1 cellular context compared by ENCODE assay signal in genomic region chr3:52827441-52827840, GRCh38.
A peak's percentile ranks its signal among the peaks of the same experiment; 100 is the strongest.
TF ChIP-seq lines count a peak whose summit lies in the region.

No MANE protein-coding gene starts in this region.

TF ChIP-seq in HepG2, 621 proteins besides CTCF, POLR2A, EP300 and RAD21 (continued from another document):
- TF ChIP-seq BCL3 (CRISPR knock-in tag; IDR thresholded peaks at IDR 0.05) (no peak), POLR2G (IDR thresholded peaks at IDR 0.05; ENCODE audit: low read depth, low read length) (no peak), TGIF2 (CRISPR knock-in tag; IDR thresholded peaks at IDR 0.05) (no peak), ZNF414 (CRISPR knock-in tag; IDR thresholded peaks at IDR 0.05) (no peak), THAP9 (CRISPR knock-in tag; IDR thresholded peaks at IDR 0.05; ENCODE audit: borderline replicate concordance) (0 out of 2 replicates have a peak, but pooled peaks have one; percentile 7), ZNF597 (CRISPR knock-in tag; IDR thresholded peaks at IDR 0.05) (no peak), IKZF4 (CRISPR knock-in tag; IDR thresholded peaks at IDR 0.05; ENCODE audit: borderline replicate concordance, low read depth, not compliant biosample characterization) (no peak), MED1 (CRISPR knock-in tag; IDR thresholded peaks at IDR 0.05) (no peak), MXD3 (CRISPR knock-in tag; IDR thresholded peaks at IDR 0.05) (0 out of 2 replicates have a peak, but pooled peaks have one; percentile 20), TCF7L2 (IDR thresholded peaks at IDR 0.05; ENCODE audit: low read depth, low read length) (no peak), MXD1 (CRISPR knock-in tag; IDR thresholded peaks at IDR 0.05) (no peak), ZNF234 (CRISPR knock-in tag; conservative IDR thresholded peaks at IDR 0.05) (no peak), ZNF33B (CRISPR knock-in tag; IDR thresholded peaks at IDR 0.05) (no peak), ZSCAN22 (CRISPR knock-in tag; IDR thresholded peaks at IDR 0.05) (no peak), SP5 (CRISPR knock-in tag; IDR thresholded peaks at IDR 0.05; ENCODE audit: borderline replicate concordance, low read depth) (no peak), CBFB (CRISPR knock-in tag; IDR thresholded peaks at IDR 0.05) (no peak), PRPF4 (IDR thresholded peaks at IDR 0.05; ENCODE audit: low read depth, low read length, poor library complexity, severe bottlenecking) (no peak), KMT2A (CRISPR knock-in tag; IDR thresholded peaks at IDR 0.05) (no peak), NCOA1 (CRISPR knock-in tag; IDR thresholded peaks at IDR 0.05) (no peak), ZNF564 (CRISPR knock-in tag; IDR thresholded peaks at IDR 0.05) (no peak), ZSCAN21 (CRISPR knock-in tag; IDR thresholded peaks at IDR 0.05; ENCODE audit: borderline replicate concordance) (0 out of 2 replicates have a peak, but pooled peaks have one; percentile 11), PHF21A (CRISPR knock-in tag; IDR thresholded peaks at IDR 0.05) (no peak)
TF ChIP-seq in HepG2: peak in this region for 8.
